1 cellular context compared by ENCODE assay signal in genomic region chr17:35244345-35245195, GRCh38.
TF ChIP-seq lines count a peak whose summit lies in the region.

No MANE protein-coding gene starts in this region.

TF ChIP-seq in H1, 55 proteins besides CTCF, POLR2A, EP300 and RAD21:
- TF ChIP-seq KDM5A (IDR thresholded peaks at IDR 0.05; ENCODE audit: low read length) (no peak), JUND (IDR thresholded peaks at IDR 0.05; ENCODE audit: low read length) (no peak), HDAC2 (IDR thresholded peaks at IDR 0.05; ENCODE audit: borderline replicate concordance in 1 of 2, low read depth in 2 of 2, low read length in 2 of 2) (no peak), CHD2 (IDR thresholded peaks at IDR 0.05; ENCODE audit: low read length) (no peak), SRF (IDR thresholded peaks at IDR 0.05; ENCODE audit: low read depth, low read length) (no peak), SUZ12 (IDR thresholded peaks at IDR 0.05; ENCODE audit: low read length) (no peak), SP2 (IDR thresholded peaks at IDR 0.05; ENCODE audit: low read length) (no peak), SAP30 (IDR thresholded peaks at IDR 0.05; ENCODE audit: insufficient read depth, insufficient replicate concordance, low read length) (no peak), EGR1 (IDR thresholded peaks at IDR 0.05; ENCODE audit: borderline replicate concordance, low read depth, low read length) (no peak), BCL11A (IDR thresholded peaks at IDR 0.05; ENCODE audit: low read depth in 2 of 2, low read length in 2 of 2) (no peak), RNF2 (IDR thresholded peaks at IDR 0.05; ENCODE audit: borderline replicate concordance, low read depth, low read length, missing control alignments, poor library complexity, severe bottlenecking) (no peak), RFX5 (IDR thresholded peaks at IDR 0.05; ENCODE audit: borderline replicate concordance, low read depth, low read length) (no peak), FOSL1 (IDR thresholded peaks at IDR 0.05; ENCODE audit: insufficient read depth, low read depth, low read length) (no peak), CREB1 (IDR thresholded peaks at IDR 0.05) (no peak), EZH2 (IDR thresholded peaks at IDR 0.05; ENCODE audit: low read depth, low read length, severe bottlenecking) (no peak), TCF12 (IDR thresholded peaks at IDR 0.05; ENCODE audit: low read depth, low read length) (no peak), GTF2F1 (IDR thresholded peaks at IDR 0.05; ENCODE audit: borderline replicate concordance, low read depth, low read length) (no peak)
- TF ChIP-seq, protein P1, sequence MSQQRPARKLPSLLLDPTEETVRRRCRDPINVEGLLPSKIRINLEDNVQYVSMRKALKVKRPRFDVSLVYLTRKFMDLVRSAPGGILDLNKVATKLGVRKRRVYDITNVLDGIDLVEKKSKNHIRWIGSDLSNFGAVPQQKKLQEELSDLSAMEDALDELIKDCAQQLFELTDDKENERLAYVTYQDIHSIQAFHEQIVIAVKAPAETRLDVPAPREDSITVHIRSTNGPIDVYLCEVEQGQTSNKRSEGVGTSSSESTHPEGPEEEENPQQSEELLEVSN (IDR thresholded peaks at IDR 0.05): no peak
TF ChIP-seq in H1: peak in this region for 0.
